ENCODE assay signal across 1 cellular context in the genomic region with DNA sequence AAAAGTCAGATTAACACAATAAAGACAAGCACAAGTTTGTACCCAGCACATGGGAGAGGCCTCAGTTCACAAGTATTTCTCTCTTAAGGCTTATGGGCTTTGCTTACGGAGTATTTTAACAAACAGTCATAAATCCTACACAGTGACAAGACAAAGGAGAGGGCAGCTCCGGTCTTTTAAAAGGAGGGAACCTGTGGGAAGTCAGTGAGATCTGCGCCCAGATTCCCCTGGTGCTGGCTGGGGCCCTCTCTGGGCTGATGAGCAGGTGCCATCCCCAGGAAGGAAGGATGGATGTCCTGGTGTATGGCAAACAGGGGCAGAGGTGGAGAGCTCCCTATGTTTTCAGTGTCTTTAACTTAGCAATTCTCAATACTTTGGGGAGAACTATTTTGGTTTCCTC.
TF ChIP-seq lines count a peak whose summit lies in the region.

No MANE protein-coding gene starts in this region.

TF ChIP-seq in IMR-90, 13 proteins besides CTCF, POLR2A, EP300 and RAD21:
- TF ChIP-seq CEBPB (IDR thresholded peaks at IDR 0.05; ENCODE audit: low read depth, low read length) (no peak), MAZ (IDR thresholded peaks at IDR 0.05; ENCODE audit: borderline replicate concordance, low read depth, low read length) (no peak), SMC3 (IDR thresholded peaks at IDR 0.05; ENCODE audit: low read depth, low read length) (no peak)
- TF ChIP-seq, protein P1, sequence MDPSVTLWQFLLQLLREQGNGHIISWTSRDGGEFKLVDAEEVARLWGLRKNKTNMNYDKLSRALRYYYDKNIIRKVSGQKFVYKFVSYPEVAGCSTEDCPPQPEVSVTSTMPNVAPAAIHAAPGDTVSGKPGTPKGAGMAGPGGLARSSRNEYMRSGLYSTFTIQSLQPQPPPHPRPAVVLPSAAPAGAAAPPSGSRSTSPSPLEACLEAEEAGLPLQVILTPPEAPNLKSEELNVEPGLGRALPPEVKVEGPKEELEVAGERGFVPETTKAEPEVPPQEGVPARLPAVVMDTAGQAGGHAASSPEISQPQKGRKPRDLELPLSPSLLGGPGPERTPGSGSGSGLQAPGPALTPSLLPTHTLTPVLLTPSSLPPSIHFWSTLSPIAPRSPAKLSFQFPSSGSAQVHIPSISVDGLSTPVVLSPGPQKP (IDR thresholded peaks at IDR 0.05; ENCODE audit: borderline replicate concordance, low read depth, low read length), result no peak
